8 cellular contexts compared by ENCODE assay signal in the genomic region with DNA sequence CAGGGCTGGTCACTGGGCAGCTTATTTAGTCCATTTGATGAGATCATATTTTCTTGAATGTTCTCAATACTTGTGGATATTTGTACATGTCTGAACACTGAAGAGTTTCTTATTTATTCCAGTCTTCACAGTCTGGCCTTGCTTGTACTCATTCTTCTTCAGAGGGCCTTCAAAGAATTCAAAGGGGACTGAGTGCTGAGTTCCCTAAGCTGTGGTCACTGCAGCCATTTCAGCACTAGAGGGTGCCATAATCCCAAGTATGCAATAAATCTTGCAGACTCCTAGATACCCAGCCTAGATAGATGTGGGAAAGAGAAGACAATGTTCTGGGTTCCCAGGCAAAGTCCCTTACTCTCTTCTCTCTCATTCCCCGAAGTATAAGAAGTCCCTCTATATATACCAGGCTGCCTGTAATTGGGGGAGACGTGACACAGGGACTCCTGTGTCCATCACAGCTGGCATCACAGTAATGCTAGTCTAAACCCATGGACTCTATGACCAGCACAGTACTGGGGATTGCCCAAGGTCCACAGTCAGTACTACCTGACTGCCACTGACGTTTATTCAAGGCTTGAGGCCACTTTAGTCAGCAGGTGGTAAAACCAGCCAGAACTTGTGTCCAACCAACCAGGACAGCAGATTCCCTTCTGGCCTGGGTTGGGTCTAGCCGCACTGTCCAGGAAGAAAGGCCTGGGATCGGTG. TPM values are rescaled to one million over a fixed set of nuclear protein-coding genes. Genes with fewer than 3 reads are reported as not detected.
DNase-seq lines count a peak whose midpoint lies in the region; ATAC-seq and TF ChIP-seq lines count a peak whose summit lies in the region.

No MANE protein-coding gene starts in this region.

- peaks cover 2% of the 10 kb centered on the region for H3K79me2 ChIP-seq in osteoblast (ENCODE audit: insufficient read depth, low read length)

- no peak overlapping the region for H3K4me3 ChIP-seq in brain microvascular endothelial cell (ENCODE audit: low read depth, low read length)
- H3K4me3 ChIP-seq in osteoblast (ENCODE audit: insufficient read depth, low read length), result no peak overlapping the region

- no peaks in the 10 kb centered on the region for H3K27me3 Mint-ChIP-seq in activated naive CD4-positive, alpha-beta T cell treated with anti-CD3 and anti-CD28 coated beads for 36 hours (ENCODE audit: low read depth)

- peaks cover 61% of the 10 kb centered on the region for H3K9me3 Mint-ChIP-seq in activated naive CD4-positive, alpha-beta T cell treated with anti-CD3 and anti-CD28 coated beads for 36 hours

- H3K4me1 Mint-ChIP-seq in activated naive CD4-positive, alpha-beta T cell treated with anti-CD3 and anti-CD28 coated beads for 36 hours (ENCODE audit: low read depth), result no peaks in the 10 kb centered on the region

- no peak for ATAC-seq in HG03457 (IDR thresholded peaks at IDR 0.05; ENCODE audit: unreplicated experiment)

- TF ChIP-seq CTCF in brain microvascular endothelial cell (IDR thresholded peaks at IDR 0.05; ENCODE audit: low read depth, low read length, missing control alignments) (peak; percentile 53), osteoblast (IDR thresholded peaks at IDR 0.05; ENCODE audit: extremely low read depth, low read depth, low read length) (peak; percentile 25)

- intact Hi-C loops in activated naive CD4-positive, alpha-beta T cell treated with anti-CD3 and anti-CD28 coated beads for 36 hours (cut with micrococcal nuclease), result no loop called here

- no peak overlapping the region for H3K27ac Mint-ChIP-seq in activated naive CD4-positive, alpha-beta T cell treated with anti-CD3 and anti-CD28 coated beads for 36 hours

- no peak overlapping the region for H3K4me3 Mint-ChIP-seq in activated naive CD4-positive, alpha-beta T cell treated with anti-CD3 and anti-CD28 coated beads for 36 hours

- H3K36me3 ChIP-seq in brain microvascular endothelial cell (replicated peaks), result peaks cover 4% of the 10 kb centered on the region
- no peaks in the 10 kb centered on the region for H3K36me3 ChIP-seq in osteoblast (ENCODE audit: insufficient read depth, low read length)

- peak; percentile 30 for DNase-seq in activated naive CD4-positive, alpha-beta T cell treated with anti-CD3 and anti-CD28 coated beads for 36 hours
- no peak for DNase-seq in activated naive CD4-positive, alpha-beta T cell treated with anti-CD3 and anti-CD28 coated beads, Interleukin-2, amount 50 U/mL, for 16 hours
- peak; percentile 78 for DNase-seq in NCI-H748 (lab: John Stamatoyannopoulos, UW; ENCODE audit: unreplicated experiment)
- DNase-seq in brain microvascular endothelial cell, result no peak
- DNase-seq in osteoblast (ENCODE audit: insufficient read length, low spot score, missing footprints), result no peak
- DNase-seq in NCI-H146 (lab: John Stamatoyannopoulos, UW), result no peak
- no peak for DNase-seq in activated CD8-positive, alpha-beta memory T cell treated with anti-CD3 and anti-CD28 coated beads, Interleukin-2, amount 50 U/mL, for 48 hours

- H4K20me1 ChIP-seq in osteoblast (ENCODE audit: insufficient read depth, low read length), result no peaks in the 10 kb centered on the region

- H3K9me3 ChIP-seq in osteoblast (ENCODE audit: low read depth, low read length), result peaks cover 21% of the 10 kb centered on the region

- no peaks in the 10 kb centered on the region for H3K4me1 ChIP-seq in osteoblast (ENCODE audit: insufficient read depth, low read length)

- CTCF ChIA-PET in activated naive CD4-positive, alpha-beta T cell treated with anti-CD3 and anti-CD28 coated beads for 36 hours (lab: Charles Lee), result interaction anchor here (0.7 kb wide), 1 partner anchor 167 kb away, joined by 3 read pairs; no protein-coding TSS in a partner anchor

- peaks cover 49% of the 10 kb centered on the region for H3K36me3 Mint-ChIP-seq in activated naive CD4-positive, alpha-beta T cell treated with anti-CD3 and anti-CD28 coated beads for 36 hours (ENCODE audit: low read depth)

- H3K27ac ChIP-seq in brain microvascular endothelial cell, result no peak overlapping the region
- H3K27ac ChIP-seq in osteoblast (ENCODE audit: low read depth, low read length), result no peak overlapping the region

- in situ Hi-C loops in brain microvascular endothelial cell (cut with HindIII; ENCODE audit: low pct_ligation_motif_present, low sequenced_read_pairs), result no loop called here

- H3K27me3 ChIP-seq in brain microvascular endothelial cell (replicated peaks), result no peaks in the 10 kb centered on the region
- no peaks in the 10 kb centered on the region for H3K27me3 ChIP-seq in osteoblast (ENCODE audit: insufficient read depth, low read length)

- H3K4me2 ChIP-seq in osteoblast (ENCODE audit: insufficient read depth, low read length), result no peak overlapping the region

- no peak overlapping the region for H2AFZ ChIP-seq in osteoblast (ENCODE audit: low read length)

RNA-seq across cellular contexts. Expression of gene VN1R1, which starts 8.9 kb away (rescaled TPM):
- total RNA-seq in activated naive CD4-positive, alpha-beta T cell treated with anti-CD3 and anti-CD28 coated beads for 36 hours, result under 1 TPM; 0.15 to 0.19 TPM
- total RNA-seq in osteoblast, result 0.29 and 0.72 TPM in 2 replicates

RNA-seq across cellular contexts. Expression of gene ZNF772, which starts 11.5 kb away (rescaled TPM):
- 1 to 10 TPM; 6.0 to 8.3 TPM for total RNA-seq in activated naive CD4-positive, alpha-beta T cell treated with anti-CD3 and anti-CD28 coated beads for 36 hours
- total RNA-seq in osteoblast, result 19.2 and 22.1 TPM in 2 replicates

RNA-seq across cellular contexts. Expression of gene ZNF419, which starts 21.7 kb away (rescaled TPM):
- total RNA-seq in activated naive CD4-positive, alpha-beta T cell treated with anti-CD3 and anti-CD28 coated beads for 36 hours, result 1 to 10 TPM; 5.3 to 5.9 TPM
- total RNA-seq in osteoblast, result 18.3 and 19.9 TPM in 2 replicates

RNA-seq across cellular contexts. Expression of gene ZNF749, which starts 30.7 kb away (rescaled TPM):
- total RNA-seq in activated naive CD4-positive, alpha-beta T cell treated with anti-CD3 and anti-CD28 coated beads for 36 hours, result 1 to 10 TPM; 8.2 to 9.9 TPM
- total RNA-seq in osteoblast, result 5.6 and 8.7 TPM in 2 replicates

RNA-seq across cellular contexts. Expression of gene ZNF773, which starts 33.9 kb away (rescaled TPM):
- total RNA-seq in activated naive CD4-positive, alpha-beta T cell treated with anti-CD3 and anti-CD28 coated beads for 36 hours, result 1 to 10 TPM; 4.2 to 5.0 TPM
- 23.6 and 30.0 TPM in 2 replicates for total RNA-seq in osteoblast

Comparison
In these comparisons a context has a peak if more than half of its experiments do, and no peak if none do; other contexts are left out.
1. DNase-seq: peak in activated naive CD4-positive, alpha-beta T cell treated with anti-CD3 and anti-CD28 coated beads for 36 hours (single experiment) and NCI-H748 (single experiment); none in activated naive CD4-positive, alpha-beta T cell treated with anti-CD3 and anti-CD28 coated beads, Interleukin-2, amount 50 U/mL, for 16 hours (single experiment), brain microvascular endothelial cell (single experiment), osteoblast (single experiment), NCI-H146 (single experiment) and activated CD8-positive, alpha-beta memory T cell treated with anti-CD3 and anti-CD28 coated beads, Interleukin-2, amount 50 U/mL, for 48 hours (single experiment).